3 cellular contexts compared by ENCODE assay signal in genomic region chr13:28953714-28954113, GRCh38.
TF ChIP-seq lines count a peak whose summit lies in the region.

No MANE protein-coding gene starts in this region.

TF ChIP-seq in SK-N-SH, 30 proteins besides CTCF, POLR2A, EP300 and RAD21 (continued from another document):
- TF ChIP-seq FOXM1 (IDR thresholded peaks at IDR 0.05; ENCODE audit: low read depth) (no peak), SMC3 (IDR thresholded peaks at IDR 0.05; ENCODE audit: low read depth, low read length) (no peak), EZH2phosphoT487 (IDR thresholded peaks at IDR 0.05; ENCODE audit: borderline replicate concordance, low read depth) (no peak), TAF1 (IDR thresholded peaks at IDR 0.05; ENCODE audit: borderline replicate concordance, low read depth, low read length) (no peak), USF1 (IDR thresholded peaks at IDR 0.05; ENCODE audit: borderline replicate concordance, low read depth) (no peak), REST (IDR thresholded peaks at IDR 0.05; ENCODE audit: low read depth, low read length) (no peak), FOSL2 (IDR thresholded peaks at IDR 0.05; ENCODE audit: borderline replicate concordance, low read depth) (no peak), JUND (IDR thresholded peaks at IDR 0.05) (no peak), ELF1 (IDR thresholded peaks at IDR 0.05) (no peak), CHD2 (IDR thresholded peaks at IDR 0.05; ENCODE audit: low read length, partially characterized antibody) (no peak)

TF ChIP-seq in SK-N-SH treated with all-trans-retinoic acid at 6 μM for 48 hours, 23 proteins besides CTCF, POLR2A, EP300 and RAD21 (continued from another document):
- TF ChIP-seq PATZ1 (CRISPR knock-in tag; IDR thresholded peaks at IDR 0.05; ENCODE audit: borderline replicate concordance) (no peak), ARNTL (CRISPR knock-in tag; IDR thresholded peaks at IDR 0.05; ENCODE audit: borderline replicate concordance, low read depth) (no peak), RARB (CRISPR knock-in tag; IDR thresholded peaks at IDR 0.05) (no peak), ESRRG (CRISPR knock-in tag; IDR thresholded peaks at IDR 0.05) (no peak), TOX (CRISPR knock-in tag; IDR thresholded peaks at IDR 0.05; ENCODE audit: borderline replicate concordance) (no peak), ISL1 (CRISPR knock-in tag; IDR thresholded peaks at IDR 0.05) (no peak), TSHZ2 (CRISPR knock-in tag; IDR thresholded peaks at IDR 0.05) (no peak), BACH2 (CRISPR knock-in tag; IDR thresholded peaks at IDR 0.05; ENCODE audit: borderline replicate concordance) (no peak), ZFP30 (CRISPR knock-in tag; IDR thresholded peaks at IDR 0.05) (no peak)

TF ChIP-seq in GM23338, 12 proteins besides CTCF, POLR2A, EP300 and RAD21 (continued from another document):
- TF ChIP-seq REST (IDR thresholded peaks at IDR 0.05; ENCODE audit: unreplicated experiment) (no peak), EZH2 (IDR thresholded peaks at IDR 0.05; ENCODE audit: low read depth, unreplicated experiment) (no peak), ETS1 (IDR thresholded peaks at IDR 0.05) (no peak), ZNF114 (CRISPR knock-in tag; IDR thresholded peaks at IDR 0.05) (no peak), NANOG (IDR thresholded peaks at IDR 0.05; ENCODE audit: borderline replicate concordance) (no peak), JUNB (IDR thresholded peaks at IDR 0.05; ENCODE audit: unreplicated experiment) (no peak), CREB1 (CRISPR knock-in tag; IDR thresholded peaks at IDR 0.05; ENCODE audit: low read depth) (no peak), ZNF462 (CRISPR knock-in tag; IDR thresholded peaks at IDR 0.05) (no peak), ZNF331 (CRISPR knock-in tag; IDR thresholded peaks at IDR 0.05; ENCODE audit: low read depth) (no peak)
TF ChIP-seq in GM23338: peak in this region for 0.
